11 cellular contexts compared by ENCODE assay signal in genomic region chr19:17725422-17726078, GRCh38. TPM values are rescaled to one million over a fixed set of nuclear protein-coding genes. Genes with fewer than 3 reads are reported as not detected.
DNase-seq lines count a peak whose midpoint lies in the region; ATAC-seq and TF ChIP-seq lines count a peak whose summit lies in the region.
"Had no signal": no experiment of that assay in that cellular context is flagged by ENCODE, and none has a peak within 500 bp of the region (broad histone marks: within the 10 kb centered on the region; RNA-seq: fewer than 3 reads in every experiment).

No MANE protein-coding gene starts in this region.

- H3K4me3 ChIP-seq in cardiac muscle cell (no peak overlapping the region), Peyer's patch (no peak overlapping the region), MG63 (no peak overlapping the region)

- peaks cover 4% of the 10 kb centered on the region for H3K27me3 Mint-ChIP-seq in glutamatergic neuron (ENCODE audit: unreplicated experiment)
- H3K27me3 Mint-ChIP-seq: CD4-positive, alpha-beta memory T cell had no signal

- H3K4me1 Mint-ChIP-seq in glutamatergic neuron (ENCODE audit: low read depth, unreplicated experiment) = peaks cover 11% of the 10 kb centered on the region

- intact Hi-C loops in Right ventricle myocardium superior (cut with DNase I) = no loop called here

- H3K27ac Mint-ChIP-seq in glutamatergic neuron (ENCODE audit: unreplicated experiment) = peak overlapping the region; percentile 14

- TF ChIP-seq CTCF in cardiac muscle cell (IDR thresholded peaks at IDR 0.05; ENCODE audit: low read depth, low read length) (peak; percentile 39), Peyer's patch (IDR thresholded peaks at IDR 0.05) (peak in 4 of 6 experiments; percentile 10 to 31 (median 22)), glutamatergic neuron (IDR thresholded peaks at IDR 0.05; ENCODE audit: partially characterized antibody, unreplicated experiment) (peak; percentile 53)

- DNase-seq in cardiac muscle cell (ENCODE audit: low read depth in 1 of 2, low spot score in 1 of 2) (no peak), Right ventricle myocardium superior (no peak), Peyer's patch (no peak), glutamatergic neuron (peak; percentile 53), NCI-H1105 (lab: John Stamatoyannopoulos, UW) (no peak), MG63 (no peak)
- DNase-seq: activated T-cell treated with anti-CD3 and anti-CD28 coated beads for 4 hours; CD4-positive, alpha-beta memory T cell; NCI-H2171 treated with DMSO at 0.1 percent for 48 hours had no signal

- peaks cover 4% of the 10 kb centered on the region for H3K4me1 ChIP-seq in cardiac muscle cell (ENCODE audit: low read depth)
- peaks cover 4 to 24% (median 11%) of the 10 kb centered on the region in 4 donors for H3K4me1 ChIP-seq in Peyer's patch

- H3K9me3 ChIP-seq in cardiac muscle cell (ENCODE audit: low read depth) (no peaks in the 10 kb centered on the region), Peyer's patch (no peaks in the 10 kb centered on the region), MG63 (no peaks in the 10 kb centered on the region)

- H3K36me3 ChIP-seq in cardiac muscle cell (peaks cover 19% of the 10 kb centered on the region), Peyer's patch (peaks cover 0 to 76% (median 0%) of the 10 kb centered on the region in 3 donors), MG63 (peaks cover 83% of the 10 kb centered on the region)

- H3K27ac ChIP-seq in cardiac muscle cell (no peak overlapping the region), Peyer's patch (no peak overlapping the region)

- ATAC-seq in Right ventricle myocardium superior (ENCODE audit: poor library complexity) = no peak
- no peak for ATAC-seq in HG02759 (IDR thresholded peaks at IDR 0.05; ENCODE audit: unreplicated experiment)
- ATAC-seq in GM21526 (IDR thresholded peaks at IDR 0.05; ENCODE audit: low FRiP score, unreplicated experiment) = no peak

- H3K9me3 Mint-ChIP-seq in glutamatergic neuron (ENCODE audit: unreplicated experiment) = peaks cover 5% of the 10 kb centered on the region

- H3K27me3 ChIP-seq in cardiac muscle cell = no peaks in the 10 kb centered on the region
- no peaks in the 10 kb centered on the region for H3K27me3 ChIP-seq in Peyer's patch
- no peaks in the 10 kb centered on the region for H3K27me3 ChIP-seq in MG63

- TF ChIP-seq POLR2A in Peyer's patch (IDR thresholded peaks at IDR 0.05) = no peak

- H3K4me3 Mint-ChIP-seq in glutamatergic neuron (ENCODE audit: unreplicated experiment) = peak overlapping the region; percentile 8
- H3K4me3 Mint-ChIP-seq: CD4-positive, alpha-beta memory T cell had no signal

- H3K36me3 Mint-ChIP-seq in glutamatergic neuron (ENCODE audit: unreplicated experiment) = no peaks in the 10 kb centered on the region

RNA-seq across cellular contexts. Expression of gene MAP1S, which starts 6.3 kb away (rescaled TPM):
- total RNA-seq in cardiac muscle cell (48.6 and 61.7 TPM in 2 replicates), Right ventricle myocardium superior (25.1 TPM), Peyer's patch (10 to 100 TPM; 23.9 to 71.8 (median 48.7) TPM), glutamatergic neuron (ENCODE audit: unreplicated experiment) (111 TPM)
- polyA plus RNA-seq in cardiac muscle cell = 60.4 and 73.9 TPM in 2 replicates
- 23.3 and 50.0 TPM in 2 replicates for total RNA-seq in MG63 (2014; rRNA removed; shearing (Covaris generic); ENCODE audit: low replicate concordance)

RNA-seq across cellular contexts. Expression of gene FCHO1, which starts 25.7 kb away (rescaled TPM):
- 1.8 and 3.1 TPM in 2 replicates for total RNA-seq in cardiac muscle cell
- 2.5 and 4.3 TPM in 2 replicates for polyA plus RNA-seq in cardiac muscle cell
- total RNA-seq in Right ventricle myocardium superior = 0.75 TPM
- 10 to 100 TPM in 1 of 4 donors, 1 to 10 TPM in 3; 2.3 to 41.3 (median 5.3) TPM for total RNA-seq in Peyer's patch
- 45.2 TPM for total RNA-seq in glutamatergic neuron (ENCODE audit: unreplicated experiment)
- 0.82 TPM in 1 of 2 replicates, not detected in the other for total RNA-seq in MG63 (2014; rRNA removed; shearing (Covaris generic); ENCODE audit: low replicate concordance)

RNA-seq across cellular contexts. Expression of gene UNC13A, which starts 37.4 kb away (rescaled TPM):
- total RNA-seq in cardiac muscle cell (0.21 and 0.54 TPM in 2 replicates), Right ventricle myocardium superior (0.05 TPM), Peyer's patch (under 1 TPM; 0.38 to 0.83 (median 0.62) TPM), glutamatergic neuron (ENCODE audit: unreplicated experiment) (79.7 TPM)
- polyA plus RNA-seq in cardiac muscle cell = 0.31 and 0.74 TPM in 2 replicates
- 0.10 TPM in 1 of 2 replicates, not detected in the other for total RNA-seq in MG63 (2014; rRNA removed; shearing (Covaris generic); ENCODE audit: low replicate concordance)
- polyA plus RNA-seq: CD4-positive, alpha-beta memory T cell had no signal

Comparison
In these comparisons a context has a peak if more than half of its experiments do, and no peak if none do; other contexts are left out.
1. RNA of gene UNC13A, which starts 37.4 kb away (total RNA-seq): 79.7 TPM in glutamatergic neuron (single experiment); 0.38 to 0.83 TPM in Peyer's patch, 0.21 to 0.54 TPM in cardiac muscle cell, 0.10 TPM in MG63 and 0.05 TPM in Right ventricle myocardium superior (single experiment); every median in the first group is over 10 times any median in the second.
2. Peak in every context shown above with its lines, with median percentiles within 50 percentile points of each other: CTCF ChIP-seq.